In genomic region chr1:70966018-70966638, GRCh38 we compare ENCODE assay signal across 8 cellular contexts.
DNase-seq lines count a peak whose midpoint lies in the region; ATAC-seq, FAIRE-seq and TF ChIP-seq lines count a peak whose summit lies in the region.

No MANE protein-coding gene starts in this region.

- H3K9ac ChIP-seq in kidney (ENCODE audit: low read length in 2 of 2): no peak overlapping the region

- DNase-seq in HFF-Myc (ENCODE audit: extremely low read depth, low read depth) (no peak), RKO (ENCODE audit: low spot score) (peak; percentile 37), lower lobe of right lung (no peak), aorta (no peak), dedifferentiated amniotic fluid mesenchymal stem cell (ENCODE audit: extremely low spot score) (no peak), kidney (no peak)
- DNase-seq in effector CD8-positive, alpha-beta T cell (lab: John Stamatoyannopoulos, UW): no peak

- H3K9me3 ChIP-seq in lower lobe of right lung (no peaks in the 10 kb centered on the region), aorta (ENCODE audit: control insufficient read depth, low read length) (no peaks in the 10 kb centered on the region), kidney (ENCODE audit: control insufficient read depth in 1 of 2, low read length in 2 of 2) (no peaks in the 10 kb centered on the region)

- intact Hi-C loops in lower lobe of right lung (cut with DNase I) (no loop called here), aorta (cut with DNase I) (no loop called here), kidney (cut with DNase I) (no loop called here)

- TF ChIP-seq CTCF in GM12873 (IDR thresholded peaks at IDR 0.05; ENCODE audit: insufficient read depth, low read depth, low read length, missing control alignments) (peak; percentile 31), HFF-Myc (IDR thresholded peaks at IDR 0.05; ENCODE audit: low read depth, low read length, missing control alignments) (peak; percentile 13), lower lobe of right lung (IDR thresholded peaks at IDR 0.05) (peak; percentile 26), kidney (IDR thresholded peaks at IDR 0.05; ENCODE audit: borderline replicate concordance, extremely low read depth, insufficient read depth) (no peak)

- H3K4me3 ChIP-seq in HFF-Myc (replicated peaks; ENCODE audit: low read depth, low read length) (no peak overlapping the region), lower lobe of right lung (no peak overlapping the region), aorta (ENCODE audit: low read length in 2 of 2) (no peak overlapping the region), kidney (ENCODE audit: low read length in 2 of 2) (no peak overlapping the region)

- H3K27ac ChIP-seq in lower lobe of right lung (no peak overlapping the region), aorta (ENCODE audit: low read depth in 1 of 2, low read length in 2 of 2) (no peak overlapping the region), kidney (ENCODE audit: low read depth in 2 of 2, low read length in 2 of 2) (no peak overlapping the region)

- WGBS in aorta, 2 donors: 71 to 76% methylated on average over 2 of the region's 2 CpGs

- H3K4me1 ChIP-seq in lower lobe of right lung: no peaks in the 10 kb centered on the region
- peaks cover 0 to 2% of the 10 kb centered on the region in 2 donors for H3K4me1 ChIP-seq in aorta (ENCODE audit: control insufficient read depth in 1 of 2, insufficient read depth in 2 of 2, low read length in 2 of 2)
- H3K4me1 ChIP-seq in kidney (ENCODE audit: control insufficient read depth in 1 of 2, insufficient read depth in 1 of 2, low read depth in 1 of 2, low read length in 2 of 2): peaks cover 0 to 2% of the 10 kb centered on the region in 2 donors

- no peak for FAIRE-seq in kidney (lab: Jason Lieb, UNC)

- no peaks in the 10 kb centered on the region for H3K27me3 ChIP-seq in lower lobe of right lung (ENCODE audit: low read depth)
- no peaks in the 10 kb centered on the region for H3K27me3 ChIP-seq in aorta (ENCODE audit: control insufficient read depth in 1 of 2, insufficient read depth in 2 of 2, low read length in 1 of 2)

- ATAC-seq in lower lobe of right lung (no peak), aorta (ENCODE audit: low FRiP score) (no peak)

- H3K36me3 ChIP-seq in lower lobe of right lung (no peaks in the 10 kb centered on the region), aorta (ENCODE audit: control insufficient read depth in 1 of 2, insufficient read depth in 2 of 2, low read length in 1 of 2) (no peaks in the 10 kb centered on the region), kidney (ENCODE audit: control insufficient read depth in 1 of 2, insufficient read depth in 2 of 2, low read length in 2 of 2) (no peaks in the 10 kb centered on the region)
